In the genomic region with DNA sequence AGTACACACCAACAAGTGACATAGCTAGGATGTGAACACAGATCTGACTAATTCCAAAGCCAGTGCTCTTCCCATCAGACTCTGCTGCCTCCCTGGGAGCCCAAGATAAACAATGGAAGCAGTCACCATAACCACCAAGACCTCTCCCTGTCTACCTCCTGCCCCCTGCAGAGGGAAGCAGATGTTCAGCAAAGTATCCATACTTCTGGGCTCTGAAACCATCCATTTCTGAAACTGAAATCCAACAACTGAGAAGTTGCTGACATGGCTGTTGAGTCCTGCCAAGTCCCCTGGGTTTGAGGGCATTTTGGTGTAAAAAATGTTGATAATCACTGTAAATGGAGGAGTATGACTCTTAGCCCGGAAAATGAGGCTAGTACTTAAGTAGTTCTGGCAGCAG, we compare ENCODE assay signal across 18 cellular contexts.
A peak's percentile ranks its signal among the peaks of the same experiment; 100 is the strongest.
DNase-seq lines count a peak whose midpoint lies in the region; TF ChIP-seq lines count a peak whose summit lies in the region.
"Had no signal": no experiment of that assay in that cellular context is flagged by ENCODE, and none has a peak within 500 bp of the region (broad histone marks: within the 10 kb centered on the region; RNA-seq: fewer than 3 reads in every experiment).

No MANE protein-coding gene starts in this region.

- H3K9me2 ChIP-seq in PC-9 (ENCODE audit: insufficient read depth) = no peaks in the 10 kb centered on the region

- no TSS peak for BruUV-seq in PC-9 (replicated peaks; lab: Mats Ljungman, UMichigan)

- H3K79me2 ChIP-seq in KMS-11 (ENCODE audit: insufficient read depth, low read depth) = no peaks in the 10 kb centered on the region
- H3K79me2 ChIP-seq in neural progenitor cell (ENCODE audit: low read depth) = no peaks in the 10 kb centered on the region
- H3K79me2 ChIP-seq in PC-9 (ENCODE audit: low read depth) = no peaks in the 10 kb centered on the region

- H3K27ac ChIP-seq in KMS-11 (peak overlapping the region; percentile 34; the same call in 1 of the 2 replicates), neural progenitor cell (no peak overlapping the region), adrenal gland (no peak overlapping the region), PC-9 (no peak overlapping the region)
- H3K27ac ChIP-seq: body of pancreas, thoracic aorta had no signal

- CTCF ChIA-PET in PC-9 (lab: Charles Lee) = no interaction called here

- TF ChIP-seq POLR2A in adrenal gland (IDR thresholded peaks at IDR 0.05) = no peak

- intact Hi-C loops in adrenal gland (cut with DNase I) (no loop called here), PC-9 (cut with micrococcal nuclease; ENCODE audit: unreplicated experiment) (no loop called here)

- H3F3A ChIP-seq in neural progenitor cell (ENCODE audit: low read depth) (no peaks in the 10 kb centered on the region), PC-9 (ENCODE audit: insufficient read depth, low read depth) (no peaks in the 10 kb centered on the region)

- H3K9me3 Mint-ChIP-seq in neural progenitor cell = no peaks in the 10 kb centered on the region
- H3K9me3 Mint-ChIP-seq: activated B cell treated with CpG ODN at 0.5 μM for 24 hours; activated CD8-positive, alpha-beta T cell treated with anti-CD3 and anti-CD28 coated beads for 36 hours; stimulated activated memory B cell treated with anti-CD40 and anti-IgM and Interleukin-4, amounts not matched to agents 10 μg/mL and 1 μg/mL and 100 μg/mL, for 72 hours had no signal

- H3K4me1 ChIP-seq in KMS-11 (ENCODE audit: low read depth, poor library complexity, severe bottlenecking) (peaks cover 30% of the 10 kb centered on the region), neural progenitor cell (no peaks in the 10 kb centered on the region), adrenal gland (replicated peaks in 1 of 2) (no peaks in the 10 kb centered on the region), PC-9 (replicated peaks; ENCODE audit: insufficient read depth) (no peaks in the 10 kb centered on the region)
- H3K4me1 ChIP-seq: body of pancreas had no signal

- H3K4me1 Mint-ChIP-seq in neural progenitor cell = peaks cover 3% of the 10 kb centered on the region
- H3K4me1 Mint-ChIP-seq: activated B cell treated with CpG ODN at 0.5 μM for 24 hours; stimulated activated memory B cell treated with anti-CD40 and anti-IgM and Interleukin-4, amounts not matched to agents 10 μg/mL and 1 μg/mL and 100 μg/mL, for 72 hours; T-helper 17 cell had no signal

- H3K9ac ChIP-seq in KMS-11 (no peak overlapping the region), neural progenitor cell (no peak overlapping the region)

- 72 to 94% (median 80%) methylated on average over 1 of the region's 1 CpG for WGBS in adrenal gland, 4 donors

- H3K9me3 ChIP-seq in neural progenitor cell (ENCODE audit: low read depth) (no peaks in the 10 kb centered on the region), adrenal gland (replicated peaks in 1 of 3) (no peaks in the 10 kb centered on the region), PC-9 (ENCODE audit: insufficient read depth, low read depth) (no peaks in the 10 kb centered on the region)
- H3K9me3 ChIP-seq: body of pancreas, thoracic aorta had no signal

- H3K27me3 ChIP-seq in KMS-11 (ENCODE audit: insufficient read depth, low read depth) (no peaks in the 10 kb centered on the region), neural progenitor cell (no peaks in the 10 kb centered on the region), adrenal gland (no peaks in the 10 kb centered on the region), PC-9 (ENCODE audit: insufficient read depth, low read depth) (no peaks in the 10 kb centered on the region)
- H3K27me3 ChIP-seq: body of pancreas had no signal

- no peak overlapping the region for H3K4me3 ChIP-seq in KMS-11 (IDR thresholded peaks at IDR 0.05; ENCODE audit: insufficient read depth, low read depth, low read length)
- no peak overlapping the region for H3K4me3 ChIP-seq in neural progenitor cell
- no peak overlapping the region for H3K4me3 ChIP-seq in adrenal gland
- no peak overlapping the region for H3K4me3 ChIP-seq in PC-9
- H3K4me3 ChIP-seq: body of pancreas, lung, thoracic aorta had no signal

- TF ChIP-seq CTCF in KMS-11 (conservative IDR thresholded peaks at IDR 0.05; ENCODE audit: low read depth, low read length) = no peak
- TF ChIP-seq CTCF in neural progenitor cell (IDR thresholded peaks at IDR 0.05) = no peak
- no peak for TF ChIP-seq CTCF in adrenal gland (IDR thresholded peaks at IDR 0.05)
- no peak for TF ChIP-seq CTCF in PC-9 (conservative IDR thresholded peaks at IDR 0.05)

- H4K20me1 ChIP-seq in KMS-11 (ENCODE audit: insufficient read depth) = no peaks in the 10 kb centered on the region
- no peaks in the 10 kb centered on the region for H4K20me1 ChIP-seq in neural progenitor cell (ENCODE audit: low read depth)
- H4K20me1 ChIP-seq in PC-9 (ENCODE audit: insufficient read depth) = no peaks in the 10 kb centered on the region

- H3K36me3 Mint-ChIP-seq in neural progenitor cell = no peaks in the 10 kb centered on the region
- H3K36me3 Mint-ChIP-seq: stimulated activated memory B cell treated with anti-CD40 and anti-IgM and Interleukin-4, amounts not matched to agents 10 μg/mL and 1 μg/mL and 100 μg/mL, for 72 hours had no signal

- H3K4me3 Mint-ChIP-seq in neural progenitor cell = no peak overlapping the region
- H3K4me3 Mint-ChIP-seq: activated B cell treated with CpG ODN at 0.5 μM for 24 hours; activated CD8-positive, alpha-beta T cell treated with anti-CD3 and anti-CD28 coated beads for 36 hours; stimulated activated memory B cell treated with anti-CD40 and anti-IgM and Interleukin-4, amounts not matched to agents 10 μg/mL and 1 μg/mL and 100 μg/mL, for 72 hours; T-helper 17 cell had no signal

- POLR2A ChIA-PET in PC-9 (lab: Charles Lee; ENCODE audit: unreplicated experiment) = no interaction called here

- H3K27me3 Mint-ChIP-seq in neural progenitor cell (ENCODE audit: insufficient read depth, low read depth) = no peaks in the 10 kb centered on the region
- H3K27me3 Mint-ChIP-seq: activated B cell treated with CpG ODN at 0.5 μM for 24 hours; activated CD8-positive, alpha-beta T cell treated with anti-CD3 and anti-CD28 coated beads for 36 hours; stimulated activated memory B cell treated with anti-CD40 and anti-IgM and Interleukin-4, amounts not matched to agents 10 μg/mL and 1 μg/mL and 100 μg/mL, for 72 hours had no signal

- no peaks in the 10 kb centered on the region for H3K36me3 ChIP-seq in KMS-11 (ENCODE audit: insufficient read depth)
- H3K36me3 ChIP-seq in neural progenitor cell = no peaks in the 10 kb centered on the region
- no peaks in the 10 kb centered on the region for H3K36me3 ChIP-seq in adrenal gland (replicated peaks in 1 of 2)
- no peaks in the 10 kb centered on the region for H3K36me3 ChIP-seq in PC-9 (ENCODE audit: low read depth)
- H3K36me3 ChIP-seq: thoracic aorta had no signal

- H2AFZ ChIP-seq in KMS-11 (ENCODE audit: low read depth) (peak overlapping the region; percentile 46; the same call in 1 of the 2 replicates), neural progenitor cell (replicated peaks) (no peak overlapping the region), PC-9 (no peak overlapping the region)

- DNase-seq in EH (ENCODE audit: low read depth) (peak; percentile 44), RPMI8226 (peak; percentile 85), kidney tubule cell (ENCODE audit: low spot score) (peak; percentile 22), neural progenitor cell (ENCODE audit: low spot score) (no peak), adrenal gland (no peak), PC-9 (no peak)
- DNase-seq: activated B cell treated with CpG ODN at 0.5 μM for 24 hours; activated CD8-positive, alpha-beta T cell treated with anti-CD3 and anti-CD28 coated beads for 36 hours; activated naive CD4-positive, alpha-beta T cell treated with anti-CD3 and anti-CD28 coated beads, Interleukin-2, amount 50 U/mL, for 16 hours; activated T-cell treated with anti-CD3 and anti-CD28 coated beads, Interleukin-2, amount 50 U/mL, for 1 hour; body of pancreas; islet precursor cell; NCI-H2029; T-helper 17 cell had no signal

- H3K4me2 ChIP-seq in KMS-11 (peak overlapping the region; percentile 56; the same call in 1 of the 2 replicates), neural progenitor cell (no peak overlapping the region), PC-9 (no peak overlapping the region)

- no peak overlapping the region for H3K27ac Mint-ChIP-seq in neural progenitor cell
- H3K27ac Mint-ChIP-seq: activated B cell treated with CpG ODN at 0.5 μM for 24 hours; activated CD8-positive, alpha-beta T cell treated with anti-CD3 and anti-CD28 coated beads for 36 hours; stimulated activated memory B cell treated with anti-CD40 and anti-IgM and Interleukin-4, amounts not matched to agents 10 μg/mL and 1 μg/mL and 100 μg/mL, for 72 hours; T-helper 17 cell had no signal

Comparison
In these comparisons a context has a peak if more than half of its experiments do, and no peak if none do; other contexts are left out.
1. DNase-seq: peak in EH (single experiment), RPMI8226 (single experiment) and kidney tubule cell (single experiment); none in neural progenitor cell (single experiment), adrenal gland (0 of 7) and PC-9 (0 of 2).